In the genomic region with DNA sequence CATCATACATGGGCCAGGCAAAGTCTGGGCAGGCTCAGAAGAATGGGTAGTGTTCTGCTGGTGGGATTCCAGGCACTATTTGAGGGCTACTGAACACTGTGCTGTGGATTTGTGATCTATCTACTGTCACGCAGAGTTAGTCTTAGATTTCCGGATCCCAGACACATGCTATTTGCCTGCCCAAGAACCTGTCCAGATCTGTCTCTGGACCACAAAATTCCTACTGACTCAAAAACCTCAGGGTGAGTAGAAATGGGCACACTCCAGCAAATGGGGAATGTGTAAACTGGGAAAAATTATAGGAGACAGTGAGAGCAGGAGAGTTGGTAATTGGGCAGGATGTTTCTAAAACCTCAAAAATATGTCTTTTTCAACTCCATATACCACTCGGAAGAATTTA, we compare ENCODE assay signal across 32 cellular contexts.
"Had no signal": no experiment of that assay in that cellular context is flagged by ENCODE, and none has a peak within 500 bp of the region (broad histone marks: within the 10 kb centered on the region; RNA-seq: fewer than 3 reads in every experiment).

No MANE protein-coding gene starts in this region.

- H3K4me3 ChIP-seq: adrenal gland, K562, MG63 had no signal

- H3K27me3 Mint-ChIP-seq: activated B cell treated with CpG ODN at 0.5 μM for 24 hours had no signal

- H3K36me3 ChIP-seq: adrenal gland, MG63 had no signal

- H3K27ac ChIP-seq: adrenal gland, VCaP had no signal

- H3K4me1 ChIP-seq: adrenal gland had no signal

- H3K9me3 Mint-ChIP-seq: activated B cell treated with CpG ODN at 0.5 μM for 24 hours; activated CD4-positive, alpha-beta memory T cell treated with anti-CD3 and anti-CD28 coated beads, Interleukin-2, amount 10 ng/mL, durations not matched to agents 7 days and 5 days; activated naive CD4-positive, alpha-beta T cell treated with anti-CD3 and anti-CD28 coated beads, Interleukin-2, amount 50 U/mL, for 24 hours; activated T-helper 2 cell treated with anti-CD3 and anti-CD28 coated beads, Interferon-gamma antibody, Interleukin-2, Interleukin-4, amounts not matched to agents 10 μg/mL and 5 μg/mL and 100 μg/mL, durations not matched to agents 14 hours and 24 hours and 36 hours had no signal

- H3K4me1 Mint-ChIP-seq: activated B cell treated with CpG ODN at 0.5 μM for 24 hours; activated CD4-positive, alpha-beta memory T cell treated with anti-CD3 and anti-CD28 coated beads, Interleukin-2, amount 10 ng/mL, durations not matched to agents 7 days and 5 days; activated naive CD4-positive, alpha-beta T cell treated with anti-CD3 and anti-CD28 coated beads, Interleukin-2, amount 50 U/mL, for 24 hours; brain had no signal

- H3K27ac Mint-ChIP-seq: activated B cell treated with CpG ODN at 0.5 μM for 24 hours; activated CD4-positive, alpha-beta memory T cell treated with anti-CD3 and anti-CD28 coated beads, Interleukin-2, amount 10 ng/mL, durations not matched to agents 7 days and 5 days; activated naive CD4-positive, alpha-beta T cell treated with anti-CD3 and anti-CD28 coated beads, Interleukin-2, amount 50 U/mL, for 24 hours; activated T-cell treated with anti-CD3 and anti-CD28 coated beads, Interleukin-2, amount 50 U/mL, for 72 hours; activated T-helper 2 cell treated with anti-CD3 and anti-CD28 coated beads, Interferon-gamma antibody, Interleukin-2, Interleukin-4, amounts not matched to agents 10 μg/mL and 5 μg/mL and 100 μg/mL, durations not matched to agents 14 hours and 24 hours and 36 hours; brain had no signal

- H3K36me3 Mint-ChIP-seq: activated naive CD4-positive, alpha-beta T cell treated with anti-CD3 and anti-CD28 coated beads, Interleukin-2, amount 50 U/mL, for 24 hours; brain had no signal

- DNase-seq: activated B cell treated with CpG ODN at 0.5 μM for 24 hours; activated CD4-positive, alpha-beta memory T cell treated with anti-CD3 and anti-CD28 coated beads, Interleukin-2, amount 10 ng/mL, durations not matched to agents 7 days and 5 days; activated CD4-positive, alpha-beta T cell treated with anti-CD3 and anti-CD28 coated beads for 4 hours; activated CD4-positive, alpha-beta T cell treated with anti-CD3 and anti-CD28 coated beads, Interleukin-2, amount 50 U/mL, for 1 hour; activated CD4-positive, CD25-positive, alpha-beta regulatory T cell treated with anti-CD3 and anti-CD28 coated beads, Interleukin-2, amount 50 U/mL, for 72 hours; activated CD8-positive, alpha-beta memory T cell treated with anti-CD3 and anti-CD28 coated beads for 24 hours; activated gamma-delta T cell; activated naive CD4-positive, alpha-beta T cell treated with Interleukin-2 at 50 U/mL for 16 hours; activated T-cell treated with anti-CD3 and anti-CD28 coated beads, Interleukin-2, amount 50 U/mL, for 1 hour; activated T-cell treated with anti-CD3 and anti-CD28 coated beads, Interleukin-2, amount 50 U/mL, for 72 hours; adrenal gland; central memory CD4-positive, alpha-beta T cell; MG63; MV-4-11; NCI-H1092; NCI-H1436 treated with DMSO at 0.1 percent for 48 hours; NCI-H1694 treated with DMSO at 0.1 percent for 48 hours; NCI-H2029; NCI-H345; NCI-H524 treated with DMSO at 0.1 percent for 48 hours; SIG-M5; SW 1271; T-helper 1 cell; T-helper 2 cell; T-helper 9 cell had no signal

- H3K9me3 ChIP-seq: adrenal gland, MG63 had no signal

- H3K4me3 Mint-ChIP-seq: activated B cell treated with CpG ODN at 0.5 μM for 24 hours; activated CD4-positive, alpha-beta memory T cell treated with anti-CD3 and anti-CD28 coated beads, Interleukin-2, amount 10 ng/mL, durations not matched to agents 7 days and 5 days; activated naive CD4-positive, alpha-beta T cell treated with anti-CD3 and anti-CD28 coated beads, Interleukin-2, amount 50 U/mL, for 24 hours; activated T-cell treated with anti-CD3 and anti-CD28 coated beads, Interleukin-2, amount 50 U/mL, for 72 hours; brain had no signal

- ATAC-seq: activated T-cell treated with anti-CD3 and anti-CD28 coated beads, Interleukin-2, amount 50 U/mL, for 72 hours; K562; Panc1; Right ventricle myocardium inferior had no signal

- H3K27me3 ChIP-seq: adrenal gland, MG63 had no signal
